Comparison of ENCODE assay signal across 13 cellular contexts in genomic region chr22:33472462-33473344, GRCh38.
DNase-seq lines count a peak whose midpoint lies in the region; ATAC-seq and TF ChIP-seq lines count a peak whose summit lies in the region.
"Had no signal": no experiment of that assay in that cellular context is flagged by ENCODE, and none has a peak within 500 bp of the region (broad histone marks: within the 10 kb centered on the region; RNA-seq: fewer than 3 reads in every experiment).

No MANE protein-coding gene starts in this region.

- H3K4me2 ChIP-seq in MM.1S (ENCODE audit: low read depth, low read length), result peak overlapping the region; percentile 74

- H3K27ac Mint-ChIP-seq in stimulated activated naive B cell treated with anti-CD40 and anti-IgM and Interleukin-4, amounts not matched to agents 10 μg/mL and 1 μg/mL and 100 μg/mL, for 72 hours, result peak overlapping the region; percentile 95
- H3K27ac Mint-ChIP-seq: immature natural killer cell had no signal

- peak overlapping the region; percentile 38 for H3K4me3 ChIP-seq in MM.1S (ENCODE audit: low read length)
- H3K4me3 ChIP-seq in coronary artery, result no peak overlapping the region
- H3K4me3 ChIP-seq: HAP-1, SK-N-MC had no signal

- H4K20me1 ChIP-seq in MM.1S (ENCODE audit: insufficient read depth, low read length), result no peaks in the 10 kb centered on the region

- H3K9ac ChIP-seq in MM.1S (ENCODE audit: low read length), result peak overlapping the region; percentile 65

- peaks cover 22% of the 10 kb centered on the region for H3F3A ChIP-seq in MM.1S (ENCODE audit: insufficient read depth, low read length)

- TF ChIP-seq CTCF in MM.1S (IDR thresholded peaks at IDR 0.05; ENCODE audit: low read length), result no peak
- TF ChIP-seq CTCF in coronary artery (IDR thresholded peaks at IDR 0.05), result no peak

- H3K9me2 ChIP-seq in MM.1S (replicated peaks; ENCODE audit: insufficient read depth, low read length), result no peaks in the 10 kb centered on the region

- ATAC-seq in GM18867 (IDR thresholded peaks at IDR 0.05; ENCODE audit: unreplicated experiment), result peak; percentile 42
- peak; percentile 72 for ATAC-seq in HG02610 (IDR thresholded peaks at IDR 0.05; ENCODE audit: unreplicated experiment)
- peak; percentile 88 to 90 for ATAC-seq in stimulated activated naive B cell treated with anti-CD40 and anti-IgM and Interleukin-4, amounts not matched to agents 10 μg/mL and 1 μg/mL and 100 μg/mL, for 72 hours (replicated peaks)

- peaks cover 28 to 38% of the 10 kb centered on the region in 2 donors for H3K4me1 Mint-ChIP-seq in stimulated activated naive B cell treated with anti-CD40 and anti-IgM and Interleukin-4, amounts not matched to agents 10 μg/mL and 1 μg/mL and 100 μg/mL, for 72 hours
- H3K4me1 Mint-ChIP-seq: immature natural killer cell had no signal

- peaks cover 17% of the 10 kb centered on the region for H3K4me1 ChIP-seq in MM.1S (ENCODE audit: low read length)

- H3K9me3 ChIP-seq in MM.1S (replicated peaks; ENCODE audit: insufficient read depth, low read length), result no peaks in the 10 kb centered on the region
- H3K9me3 ChIP-seq: HAP-1 had no signal

- peak overlapping the region; percentile 94 for H3K27ac ChIP-seq in MM.1S (ENCODE audit: low read length)
- H3K27ac ChIP-seq in coronary artery, result no peak overlapping the region
- H3K27ac ChIP-seq: SK-N-MC had no signal

- DNase-seq in MM.1S (peak; percentile 74), coronary artery (ENCODE audit: low spot score) (no peak), SIG-M5 (lab: John Stamatoyannopoulos, UW) (no peak)
- DNase-seq in stimulated activated naive B cell treated with anti-CD40 and anti-IgM and Interleukin-4, amounts not matched to agents 10 μg/mL and 1 μg/mL and 100 μg/mL, for 72 hours, result peak; percentile 15
- DNase-seq in activated T-cell treated with anti-CD3 and anti-CD28 coated beads, Interleukin-2, amount 50 U/mL, for 48 hours, result no peak
- DNase-seq: activated CD4-positive, alpha-beta T cell treated with anti-CD3 and anti-CD28 coated beads, Interleukin-2, amount 50 U/mL, for 1 hour; immature natural killer cell; KBM-7 had no signal

- H3K36me3 ChIP-seq in MM.1S (replicated peaks; ENCODE audit: insufficient read depth, low read length), result no peaks in the 10 kb centered on the region
- H3K36me3 ChIP-seq: HAP-1 had no signal

- peaks cover 0 to 14% of the 10 kb centered on the region in 2 donors for H3K36me3 Mint-ChIP-seq in stimulated activated naive B cell treated with anti-CD40 and anti-IgM and Interleukin-4, amounts not matched to agents 10 μg/mL and 1 μg/mL and 100 μg/mL, for 72 hours
- H3K36me3 Mint-ChIP-seq: immature natural killer cell had no signal

- H3K9me3 Mint-ChIP-seq in stimulated activated naive B cell treated with anti-CD40 and anti-IgM and Interleukin-4, amounts not matched to agents 10 μg/mL and 1 μg/mL and 100 μg/mL, for 72 hours, result no peaks in the 10 kb centered on the region
- H3K9me3 Mint-ChIP-seq: immature natural killer cell, neural crest cell had no signal

- H3K79me2 ChIP-seq in MM.1S (ENCODE audit: low read length), result peaks cover 9% of the 10 kb centered on the region; the same call in 1 of the 2 replicates

- H3K4me3 Mint-ChIP-seq in stimulated activated naive B cell treated with anti-CD40 and anti-IgM and Interleukin-4, amounts not matched to agents 10 μg/mL and 1 μg/mL and 100 μg/mL, for 72 hours, result peak overlapping the region in 1 of 2 donors; percentile 55
- H3K4me3 Mint-ChIP-seq: immature natural killer cell, neural crest cell had no signal

- no peaks in the 10 kb centered on the region for H3K27me3 Mint-ChIP-seq in stimulated activated naive B cell treated with anti-CD40 and anti-IgM and Interleukin-4, amounts not matched to agents 10 μg/mL and 1 μg/mL and 100 μg/mL, for 72 hours

- no peaks in the 10 kb centered on the region for H3K27me3 ChIP-seq in MM.1S (replicated peaks; ENCODE audit: insufficient read depth, low read length)

- H2AFZ ChIP-seq in MM.1S (ENCODE audit: low read length), result no peak overlapping the region

Comparison
In these comparisons a context has a peak if more than half of its experiments do, and no peak if none do; other contexts are left out.
1. DNase-seq: peak in MM.1S (single experiment) and stimulated activated naive B cell treated with anti-CD40 and anti-IgM and Interleukin-4, amounts not matched to agents 10 μg/mL and 1 μg/mL and 100 μg/mL, for 72 hours (single experiment); none in coronary artery (single experiment), SIG-M5 (single experiment) and activated T-cell treated with anti-CD3 and anti-CD28 coated beads, Interleukin-2, amount 50 U/mL, for 48 hours (0 of 2).
2. Peak in every context shown above with its lines, with median percentiles within 50 percentile points of each other: ATAC-seq.